36 cellular contexts compared by ENCODE assay signal in the genomic region with DNA sequence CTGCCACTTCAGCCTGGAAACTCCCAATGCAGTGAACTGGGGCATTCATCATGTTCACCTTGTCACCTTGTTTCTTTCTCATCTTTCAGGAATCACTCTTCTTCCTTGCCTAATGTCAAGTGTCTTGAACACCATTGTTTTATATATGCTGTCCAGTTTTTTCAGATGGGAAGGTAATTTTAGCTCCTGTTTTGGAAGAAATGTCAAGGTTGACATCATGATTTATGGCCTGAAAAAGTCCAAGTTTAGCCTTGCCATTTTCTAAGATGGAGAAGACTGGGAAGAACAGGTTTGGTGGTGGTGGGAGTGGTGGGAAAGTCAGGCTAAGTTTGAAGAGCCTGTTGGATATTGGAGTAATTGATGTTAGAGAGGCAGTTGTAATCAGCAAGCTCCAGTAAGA.
"Had no signal": no experiment of that assay in that cellular context is flagged by ENCODE, and none has a peak within 500 bp of the region (broad histone marks: within the 10 kb centered on the region; RNA-seq: fewer than 3 reads in every experiment).

No MANE protein-coding gene starts in this region.

- DNase-seq: activated B cell treated with CpG ODN at 0.5 μM for 24 hours; activated CD4-positive, alpha-beta memory T cell treated with anti-CD3 and anti-CD28 coated beads for 36 hours; activated CD4-positive, alpha-beta T cell treated with anti-CD3 and anti-CD28 coated beads for 4 hours; activated CD4-positive, alpha-beta T cell treated with anti-CD3 and anti-CD28 coated beads, Interleukin-2, amount 10 ng/mL, durations not matched to agents 24 days and 14 days; activated CD4-positive, alpha-beta T cell treated with anti-CD3 and anti-CD28 coated beads, Interleukin-2, amount 50 U/mL, for 1 hour; activated CD4-positive, alpha-beta T cell treated with anti-CD3 and anti-CD28 coated beads, Interleukin-2, amount 50 U/mL, for 4 hours; activated CD4-positive, CD25-positive, alpha-beta regulatory T cell treated with anti-CD3 and anti-CD28 coated beads, Interleukin-2, amount 50 U/mL, for 72 hours; activated CD8-positive, alpha-beta memory T cell treated with anti-CD3 and anti-CD28 coated beads, Interleukin-2, amount 50 U/mL, for 4 hours; activated CD8-positive, alpha-beta T cell treated with anti-CD3 and anti-CD28 coated beads for 36 hours; activated effector memory CD4-positive, alpha-beta T cell treated with anti-CD3 and anti-CD28 coated beads, Interleukin-2, amount 50 U/mL, for 16 hours; activated gamma-delta T cell treated with Interleukin-2 at 50 U/mL for 16 hours; activated naive CD4-positive, alpha-beta T cell; activated naive CD4-positive, alpha-beta T cell treated with anti-CD3 and anti-CD28 coated beads for 36 hours; activated naive CD4-positive, alpha-beta T cell treated with anti-CD3 and anti-CD28 coated beads, Interleukin-2, amount 50 U/mL, for 16 hours; activated naive CD8-positive, alpha-beta T cell treated with anti-CD3 and anti-CD28 coated beads for 36 hours; activated T-cell treated with anti-CD3 and anti-CD28 coated beads for 4 hours; activated T-cell treated with anti-CD3 and anti-CD28 coated beads, Interleukin-2, amount 50 U/mL, for 1 hour; activated T-cell treated with anti-CD3 and anti-CD28 coated beads, Interleukin-2, amount 50 U/mL, for 4 hours; activated T-cell treated with anti-CD3 and anti-CD28 coated beads, Interleukin-2, amount 50 U/mL, for 72 hours; adrenal gland; amniotic stem cell; aorta; body of pancreas; brain microvascular endothelial cell; central memory CD4-positive, alpha-beta T cell; T-helper 2 cell; T-helper 9 cell had no signal

- H3K4me3 ChIP-seq: adrenal gland, body of pancreas, breast epithelium had no signal

- H3K4me1 Mint-ChIP-seq: activated B cell treated with CpG ODN at 0.5 μM for 24 hours; activated CD4-positive, alpha-beta T cell treated with anti-CD3 and anti-CD28 coated beads, Interleukin-2, amount 10 ng/mL, durations not matched to agents 24 days and 14 days; activated naive CD8-positive, alpha-beta T cell treated with anti-CD3 and anti-CD28 coated beads for 36 hours; activated T-helper 17 cell treated with anti-CD3 and anti-CD28 coated beads, Interleukin-2, amount 50 U/mL, for 72 hours had no signal

- H3K27me3 ChIP-seq: adrenal gland, body of pancreas, brain microvascular endothelial cell, breast epithelium had no signal

- H3K9me3 ChIP-seq: adrenal gland, body of pancreas, breast epithelium had no signal

- H3K9me3 Mint-ChIP-seq: activated CD4-positive, alpha-beta memory T cell treated with anti-CD3 and anti-CD28 coated beads for 36 hours; activated CD4-positive, alpha-beta T cell treated with anti-CD3 and anti-CD28 coated beads, Interleukin-2, amount 10 ng/mL, durations not matched to agents 24 days and 14 days; activated T-cell treated with anti-CD3 and anti-CD28 coated beads, Interleukin-2, amount 50 U/mL, for 72 hours; T-helper 1 cell treated with Interleukin-12 subunit alpha and Interleukin-12 subunit beta and Interleukin-4 antibody, amounts not matched to agents 30 μg/mL and 1 μg/mL, for 36 hours; T-helper 2 cell treated with Interferon-gamma antibody and Interleukin-4, amounts not matched to agents 5 μg/mL and 100 μg/mL, for 36 hours had no signal

- H3K4me1 ChIP-seq: adrenal gland, body of pancreas, breast epithelium had no signal

- H3K27ac Mint-ChIP-seq: activated B cell treated with CpG ODN at 0.5 μM for 24 hours; activated CD4-positive, alpha-beta memory T cell treated with anti-CD3 and anti-CD28 coated beads for 36 hours; activated CD4-positive, alpha-beta T cell treated with anti-CD3 and anti-CD28 coated beads, Interleukin-2, amount 10 ng/mL, durations not matched to agents 24 days and 14 days; activated CD8-positive, alpha-beta T cell treated with anti-CD3 and anti-CD28 coated beads for 36 hours; activated naive CD4-positive, alpha-beta T cell treated with anti-CD3 and anti-CD28 coated beads for 36 hours; activated naive CD4-positive, alpha-beta T cell treated with anti-CD3 and anti-CD28 coated beads, Interleukin-2, amount 50 U/mL, for 72 hours; activated naive CD8-positive, alpha-beta T cell treated with anti-CD3 and anti-CD28 coated beads for 36 hours; activated T-cell treated with anti-CD3 and anti-CD28 coated beads, Interleukin-2, amount 50 U/mL, for 72 hours; activated T-helper 1 cell treated with anti-CD3 and anti-CD28 coated beads, Interleukin-12 subunit alpha, Interleukin-12 subunit beta, Interleukin-2, Interleukin-4 antibody, amounts not matched to agents 30 ng/mL and 10 ng/mL and 1 ng/mL, durations not matched to agents 14 hours and 24 hours and 36 hours; activated T-helper 17 cell treated with anti-CD3 and anti-CD28 coated beads, Interleukin-2, amount 50 U/mL, for 72 hours; T-helper 1 cell treated with Interleukin-12 subunit alpha and Interleukin-12 subunit beta and Interleukin-4 antibody, amounts not matched to agents 30 μg/mL and 1 μg/mL, for 36 hours; T-helper 2 cell treated with Interferon-gamma antibody and Interleukin-4, amounts not matched to agents 5 μg/mL and 100 μg/mL, for 36 hours had no signal

- FAIRE-seq: astrocyte, TTC549 had no signal

- H3K36me3 Mint-ChIP-seq: activated CD4-positive, alpha-beta memory T cell treated with anti-CD3 and anti-CD28 coated beads for 36 hours had no signal

- H3K4me3 Mint-ChIP-seq: activated B cell treated with CpG ODN at 0.5 μM for 24 hours; activated CD4-positive, alpha-beta memory T cell treated with anti-CD3 and anti-CD28 coated beads for 36 hours; activated CD4-positive, alpha-beta T cell treated with anti-CD3 and anti-CD28 coated beads, Interleukin-2, amount 10 ng/mL, durations not matched to agents 24 days and 14 days; activated CD8-positive, alpha-beta T cell treated with anti-CD3 and anti-CD28 coated beads for 36 hours; activated naive CD4-positive, alpha-beta T cell treated with anti-CD3 and anti-CD28 coated beads for 36 hours; activated naive CD8-positive, alpha-beta T cell treated with anti-CD3 and anti-CD28 coated beads for 36 hours; activated T-cell treated with anti-CD3 and anti-CD28 coated beads, Interleukin-2, amount 50 U/mL, for 4 hours; activated T-cell treated with anti-CD3 and anti-CD28 coated beads, Interleukin-2, amount 50 U/mL, for 72 hours; activated T-helper 1 cell treated with anti-CD3 and anti-CD28 coated beads, Interleukin-12 subunit alpha, Interleukin-12 subunit beta, Interleukin-2, Interleukin-4 antibody, amounts not matched to agents 30 ng/mL and 10 ng/mL and 1 ng/mL, durations not matched to agents 14 hours and 24 hours and 36 hours; activated T-helper 17 cell treated with anti-CD3 and anti-CD28 coated beads, Interleukin-2, amount 50 U/mL, for 72 hours; T-helper 1 cell treated with Interleukin-12 subunit alpha and Interleukin-12 subunit beta and Interleukin-4 antibody, amounts not matched to agents 30 μg/mL and 1 μg/mL, for 36 hours; T-helper 2 cell treated with Interferon-gamma antibody and Interleukin-4, amounts not matched to agents 5 μg/mL and 100 μg/mL, for 36 hours had no signal

- ATAC-seq: activated CD8-positive, alpha-beta T cell treated with anti-CD3 and anti-CD28 coated beads for 36 hours; activated naive CD4-positive, alpha-beta T cell treated with anti-CD3 and anti-CD28 coated beads, Interleukin-2, amount 50 U/mL, for 72 hours; activated T-cell treated with anti-CD3 and anti-CD28 coated beads, Interleukin-2, amount 50 U/mL, for 4 hours; activated T-cell treated with anti-CD3 and anti-CD28 coated beads, Interleukin-2, amount 50 U/mL, for 72 hours; activated T-helper 17 cell treated with anti-CD3 and anti-CD28 coated beads, Interleukin-2, amount 50 U/mL, for 72 hours; body of pancreas had no signal

- H3K36me3 ChIP-seq: adrenal gland, brain microvascular endothelial cell, breast epithelium had no signal

- H3K27me3 Mint-ChIP-seq: activated B cell treated with CpG ODN at 0.5 μM for 24 hours; activated CD4-positive, alpha-beta memory T cell treated with anti-CD3 and anti-CD28 coated beads for 36 hours; activated CD4-positive, alpha-beta T cell treated with anti-CD3 and anti-CD28 coated beads, Interleukin-2, amount 10 ng/mL, durations not matched to agents 24 days and 14 days; activated CD8-positive, alpha-beta T cell treated with anti-CD3 and anti-CD28 coated beads for 36 hours; activated naive CD8-positive, alpha-beta T cell treated with anti-CD3 and anti-CD28 coated beads for 36 hours; activated T-helper 17 cell treated with anti-CD3 and anti-CD28 coated beads, Interleukin-2, amount 50 U/mL, for 72 hours had no signal

- H3K27ac ChIP-seq: adrenal gland, body of pancreas, brain microvascular endothelial cell, breast epithelium, VCaP had no signal
